8 cellular contexts compared by ENCODE assay signal in genomic region chr11:67373916-67374570, GRCh38. TPM values are rescaled to one million over a fixed set of nuclear protein-coding genes. Genes with fewer than 3 reads are reported as not detected.
DNase-seq lines count a peak whose midpoint lies in the region; ATAC-seq and TF ChIP-seq lines count a peak whose summit lies in the region.

No MANE protein-coding gene starts in this region.

- H3K36me3 Mint-ChIP-seq in CD4-positive, alpha-beta memory T cell: peaks cover 0 to 10% of the 10 kb centered on the region in 2 donors

- DNase-seq in CD4-positive, alpha-beta memory T cell: peak in 3 of 5 donors; percentile 49 to 73 (median 51)
- DNase-seq in H7: peak; percentile 91
- peak; percentile 86 to 94 (median 89) for DNase-seq in body of pancreas
- DNase-seq in sigmoid colon: peak; percentile 92
- DNase-seq in GDM1 (lab: John Stamatoyannopoulos, UW): no peak

- no peaks in the 10 kb centered on the region for H3K27me3 ChIP-seq in CD4-positive, alpha-beta memory T cell (ENCODE audit: insufficient read depth, low read length)
- H3K27me3 ChIP-seq in H7 (ENCODE audit: control insufficient read depth, insufficient read depth, low read length): peaks cover 34% of the 10 kb centered on the region
- H3K27me3 ChIP-seq in body of pancreas: no peaks in the 10 kb centered on the region
- H3K27me3 ChIP-seq in sigmoid colon: no peaks in the 10 kb centered on the region

- TF ChIP-seq EP300 in sigmoid colon (IDR thresholded peaks at IDR 0.05): peak in 1 of 4 donors; percentile 16

- peaks cover 54% of the 10 kb centered on the region for H3K4me1 ChIP-seq in CD4-positive, alpha-beta memory T cell (ENCODE audit: insufficient read depth, low read length)
- H3K4me1 ChIP-seq in body of pancreas: peaks cover 38% of the 10 kb centered on the region
- peaks cover 0 to 64% (median 56%) of the 10 kb centered on the region in 4 donors for H3K4me1 ChIP-seq in sigmoid colon

- 5 to 9% methylated on average over 7 to 27 of the region's 28 CpGs for WGBS in body of pancreas, 2 donors
- 5 to 7% methylated on average over 28 of the region's 28 CpGs for WGBS in sigmoid colon, 2 donors

- TF ChIP-seq POLR2A in Raji (IDR thresholded peaks at IDR 0.05; ENCODE audit: insufficient read depth, low read depth, low read length): 0 out of 2 replicates have a peak, but pooled peaks have one; percentile 4
- TF ChIP-seq POLR2A in body of pancreas (IDR thresholded peaks at IDR 0.05): peak; percentile 53 to 86 (median 85)
- no peak for TF ChIP-seq POLR2A in sigmoid colon (IDR thresholded peaks at IDR 0.05)

- peak; percentile 78 for ATAC-seq in body of pancreas
- no peak for ATAC-seq in HG03025 (IDR thresholded peaks at IDR 0.05; ENCODE audit: low FRiP score, unreplicated experiment)

- H3K27me3 Mint-ChIP-seq in CD4-positive, alpha-beta memory T cell: peaks cover 4% of the 10 kb centered on the region in 2 donors

- intact Hi-C loops in CD4-positive, alpha-beta memory T cell (cut with micrococcal nuclease): loop anchor here (1.0 to 5.0 kb wide), 2 partner anchors 21 to 107 kb away; partner anchors contain the start of genes GRK2 and POLD4
- intact Hi-C loops in body of pancreas (cut with DNase I) (no loop called here), sigmoid colon (cut with DNase I) (loop anchor here (1.0 kb wide), 1 partner anchor 21 kb away; the partner anchor contains the start of gene POLD4)

- H3K36me3 ChIP-seq in CD4-positive, alpha-beta memory T cell (ENCODE audit: insufficient read depth, low read length): no peaks in the 10 kb centered on the region
- H3K36me3 ChIP-seq in H7 (replicated peaks; ENCODE audit: control insufficient read depth, insufficient read depth, low read length) (no peaks in the 10 kb centered on the region), body of pancreas (replicated peaks in 1 of 2; ENCODE audit: insufficient read depth in 1 of 2, low read depth in 2 of 2) (no peaks in the 10 kb centered on the region), sigmoid colon (no peaks in the 10 kb centered on the region)

- H3K4me1 Mint-ChIP-seq in CD4-positive, alpha-beta memory T cell: peaks cover 37 to 68% (median 42%) of the 10 kb centered on the region in 4 donors

- peak overlapping the region; percentile 38 for H3K27ac ChIP-seq in CD4-positive, alpha-beta memory T cell (ENCODE audit: low read depth, low read length)
- H3K27ac ChIP-seq in body of pancreas (peak overlapping the region; percentile 89 to 95 (median 92)), sigmoid colon (peak overlapping the region; percentile 85 to 100 (median 92))

- POLR2A ChIA-PET in CD4-positive, alpha-beta memory T cell (lab: Charles Lee; ENCODE audit: partially characterized antibody): interaction anchor here (0.6 to 19.7 kb wide), 15 partner anchors 8 to 134 kb away, joined by 3 to 449 read pairs (median 7); partner anchors contain the start of genes ANKRD13D, PITPNM1, POLD4 and PPP1CA

- peak overlapping the region; percentile 57 to 97 (median 87) for H3K27ac Mint-ChIP-seq in CD4-positive, alpha-beta memory T cell

- H3K9me3 Mint-ChIP-seq in CD4-positive, alpha-beta memory T cell: peaks cover 0 to 2% (median 0%) of the 10 kb centered on the region in 8 donors

- H3K4me3 Mint-ChIP-seq in CD4-positive, alpha-beta memory T cell: peak overlapping the region; percentile 73 to 95 (median 86)

- no peaks in the 10 kb centered on the region for H3K9me3 ChIP-seq in CD4-positive, alpha-beta memory T cell (ENCODE audit: control insufficient read depth in 1 of 2, low read length in 2 of 2)
- H3K9me3 ChIP-seq in body of pancreas (no peaks in the 10 kb centered on the region), sigmoid colon (no peaks in the 10 kb centered on the region)

- CTCF ChIA-PET in CD4-positive, alpha-beta memory T cell (lab: Charles Lee; ENCODE audit: partially characterized antibody): interaction anchor here (1.1 to 24.8 kb wide), 7 partner anchors 9 to 111 kb away, joined by 3 to 1065 read pairs (median 16); partner anchors contain the start of gene POLD4

- H3K4me3 ChIP-seq in CD4-positive, alpha-beta memory T cell (ENCODE audit: low read length in 2 of 2): peak overlapping the region; percentile 34 to 63
- H3K4me3 ChIP-seq in H7 (ENCODE audit: insufficient read depth, low read depth, low read length) (peak overlapping the region; percentile 62), body of pancreas (peak overlapping the region; percentile 34 to 50), iPS-11a (ENCODE audit: low read depth, low read length) (peak overlapping the region; percentile 30), sigmoid colon (peak overlapping the region; percentile 55 to 78 (median 68))

- peak; percentile 34 to 84 (median 74) for TF ChIP-seq CTCF in body of pancreas (IDR thresholded peaks at IDR 0.05)
- TF ChIP-seq CTCF in sigmoid colon (IDR thresholded peaks at IDR 0.05): peak in 3 of 4 experiments; percentile 51 to 70 (median 66)

RNA-seq across cellular contexts. Expression of gene CLCF1, which starts 0.6 kb away (rescaled TPM):
- 1 to 10 TPM; 5.4 to 6.4 TPM for total RNA-seq in CD4-positive, alpha-beta memory T cell
- 1 to 10 TPM in 1 of 2 donors, under 1 TPM in 1; 0.45 to 4.4 TPM for polyA plus RNA-seq in CD4-positive, alpha-beta memory T cell
- 3.7 and 4.4 TPM in 2 replicates for total RNA-seq in H7 (2014; rRNA removed; shearing (Covaris generic))
- 10 to 100 TPM in 1 of 2 donors, 1 to 10 TPM in 1; 2.3 to 14.5 TPM for total RNA-seq in body of pancreas
- total RNA-seq in sigmoid colon: 10 to 100 TPM in 1 of 4 donors, 1 to 10 TPM in 3; 2.9 to 49.8 (median 6.6) TPM
- 1 to 10 TPM in 2 of 3 donors, under 1 TPM in 1; 0.92 to 6.5 (median 2.4) TPM for polyA plus RNA-seq in sigmoid colon

RNA-seq across cellular contexts. Expression of gene RAD9A, which starts 17.7 kb away (rescaled TPM):
- total RNA-seq in CD4-positive, alpha-beta memory T cell: 10 to 100 TPM; 51.8 to 55.9 TPM
- polyA plus RNA-seq in CD4-positive, alpha-beta memory T cell: 1 to 10 TPM; 6.7 to 8.3 TPM
- 20.2 and 27.0 TPM in 2 replicates for total RNA-seq in H7 (2014; rRNA removed; shearing (Covaris generic))
- 10 to 100 TPM; 22.6 to 49.4 TPM for total RNA-seq in body of pancreas
- total RNA-seq in sigmoid colon: 10 to 100 TPM; 11.4 to 18.1 (median 16.5) TPM
- polyA plus RNA-seq in sigmoid colon: 10 to 100 TPM in 1 of 3 donors, 1 to 10 TPM in 2; 6.5 to 33.9 (median 6.6) TPM

RNA-seq across cellular contexts. Expression of gene POLD4, which starts 20.7 kb away (rescaled TPM):
- 10 to 100 TPM; 87.9 to 91.3 TPM for total RNA-seq in CD4-positive, alpha-beta memory T cell
- polyA plus RNA-seq in CD4-positive, alpha-beta memory T cell: 10 to 100 TPM; 93.6 to 96.2 TPM
- 49.8 and 53.9 TPM in 2 replicates for total RNA-seq in H7 (2014; rRNA removed; shearing (Covaris generic))
- total RNA-seq in body of pancreas (100 to 1,000 TPM in 1 of 2 donors, 10 to 100 TPM in 1; 82.1 to 103 TPM), sigmoid colon (10 to 100 TPM; 48.5 to 78.9 (median 67.0) TPM)
- polyA plus RNA-seq in sigmoid colon: 100 to 1,000 TPM; 381 to 748 (median 498) TPM

RNA-seq across cellular contexts. Expression of gene PPP1CA, which starts 27.6 kb away (rescaled TPM):
- 100 to 1,000 TPM; 159 to 161 TPM for total RNA-seq in CD4-positive, alpha-beta memory T cell
- 100 to 1,000 TPM; 474 to 774 TPM for polyA plus RNA-seq in CD4-positive, alpha-beta memory T cell
- 246 and 314 TPM in 2 replicates for total RNA-seq in H7 (2014; rRNA removed; shearing (Covaris generic))
- total RNA-seq in body of pancreas (100 to 1,000 TPM in 1 of 2 donors, 10 to 100 TPM in 1; 81.1 to 104 TPM), sigmoid colon (10 to 100 TPM; 59.5 to 87.0 (median 80.0) TPM)
- 100 to 1,000 TPM; 228 to 357 (median 235) TPM for polyA plus RNA-seq in sigmoid colon

RNA-seq across cellular contexts. Expression of gene TBC1D10C, which starts 29.8 kb away (rescaled TPM):
- 100 to 1,000 TPM; 371 to 382 TPM for total RNA-seq in CD4-positive, alpha-beta memory T cell
- polyA plus RNA-seq in CD4-positive, alpha-beta memory T cell: 100 to 1,000 TPM; 316 to 331 TPM
- 0.44 and 0.52 TPM in 2 replicates for total RNA-seq in H7 (2014; rRNA removed; shearing (Covaris generic))
- total RNA-seq in body of pancreas (1 to 10 TPM; 1.6 to 4.3 TPM), sigmoid colon (1 to 10 TPM in 2 of 4 donors, under 1 TPM in 1, not detected in 1; 0.71 to 2.5 (median 1.2) TPM)
- polyA plus RNA-seq in sigmoid colon: 10 to 100 TPM in 1 of 3 donors, 1 to 10 TPM in 2; 1.6 to 48.2 (median 1.8) TPM

Comparison
In these comparisons a context has a peak if more than half of its experiments do, and no peak if none do; other contexts are left out.
1. H3K27ac ChIP-seq: peak in every context shown above with its lines; median percentile 92 in body of pancreas; 92 in sigmoid colon; 38 in CD4-positive, alpha-beta memory T cell.
2. POLR2A ChIP-seq: peak in Raji (single experiment) and body of pancreas (3 of 3); none in sigmoid colon (0 of 2).
3. Peak in every context shown above with its lines, with median percentiles within 50 percentile points of each other: H3K4me3 ChIP-seq.